ENCODE assay signal across 9 cellular contexts in the genomic region with DNA sequence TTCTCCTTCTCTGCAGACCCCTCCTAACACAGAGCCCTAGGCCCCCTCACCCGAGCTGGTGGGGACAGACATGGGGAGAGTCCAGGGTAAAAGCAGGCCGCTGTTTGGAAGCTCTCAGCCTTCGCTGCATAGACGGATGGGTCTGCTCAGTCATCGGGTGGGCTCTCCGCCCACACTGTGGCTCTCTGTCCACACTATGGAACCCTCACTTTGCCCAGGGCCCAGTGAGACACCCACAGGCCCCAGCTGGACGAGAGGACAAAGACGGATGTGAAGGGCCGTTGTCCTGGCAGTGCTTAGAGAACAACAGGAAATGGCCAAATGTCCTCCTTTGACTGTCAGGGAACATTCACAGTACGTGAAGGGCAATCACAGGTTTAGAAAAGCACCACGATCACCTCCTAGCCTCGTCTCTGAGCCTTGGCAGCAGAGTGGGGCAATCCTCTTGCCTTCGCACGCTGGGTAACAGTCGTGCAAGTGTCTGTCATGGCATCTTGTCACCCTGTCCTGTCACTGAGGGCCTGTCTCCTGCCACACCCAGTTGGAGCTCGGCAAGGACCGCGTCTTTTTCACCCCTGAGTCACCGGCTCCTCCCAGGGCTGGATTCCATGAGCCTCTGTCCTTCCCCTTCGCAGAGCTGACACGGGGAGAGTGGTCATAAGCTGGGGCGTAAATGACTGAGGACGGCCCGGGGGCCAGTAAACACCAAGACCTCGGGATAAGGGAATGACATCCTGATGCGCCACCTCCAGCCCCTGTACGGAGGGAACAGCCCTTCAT.
A peak's percentile ranks its signal among the peaks of the same experiment; 100 is the strongest.
DNase-seq lines count a peak whose midpoint lies in the region; ATAC-seq and TF ChIP-seq lines count a peak whose summit lies in the region.
"Had no signal": no experiment of that assay in that cellular context is flagged by ENCODE, and none has a peak within 500 bp of the region (broad histone marks: within the 10 kb centered on the region; RNA-seq: fewer than 3 reads in every experiment).

No MANE protein-coding gene starts in this region.

- DNase-seq in GM04504 (ENCODE audit: low read depth) (peak; percentile 52), NT2/D1 (ENCODE audit: low read depth, low spot score) (no peak), fibroblast of mammary gland (ENCODE audit: low read depth) (peak; percentile 45), NCI-H2029 (lab: John Stamatoyannopoulos, UW) (no peak)
- DNase-seq: erythroblast, OCI-M1 had no signal

- no peak for TF ChIP-seq CTCF in fibroblast of mammary gland (conservative IDR thresholded peaks at IDR 0.05; ENCODE audit: control insufficient read depth, insufficient read depth, low read depth, low read length)

- ATAC-seq in GM21423 (IDR thresholded peaks at IDR 0.05; ENCODE audit: unreplicated experiment) (no peak), GM21529 (IDR thresholded peaks at IDR 0.05; ENCODE audit: unreplicated experiment) (no peak)

- no peaks in the 10 kb centered on the region for H3K36me3 ChIP-seq in NT2/D1 (ENCODE audit: insufficient read depth, insufficient read length, low read length)
- no peaks in the 10 kb centered on the region for H3K36me3 ChIP-seq in skeletal muscle satellite cell (ENCODE audit: insufficient read depth, low read length)

- H3K9me3 ChIP-seq in NT2/D1 (ENCODE audit: insufficient read depth, low read length) (no peaks in the 10 kb centered on the region), skeletal muscle satellite cell (replicated peaks; ENCODE audit: low read length) (no peaks in the 10 kb centered on the region)

- H3K27me3 ChIP-seq in NT2/D1 (ENCODE audit: insufficient read depth, insufficient read length) = no peaks in the 10 kb centered on the region
- H3K27me3 ChIP-seq in skeletal muscle satellite cell (ENCODE audit: control insufficient read depth, insufficient read depth, low read length) = peaks cover 20% of the 10 kb centered on the region

- H3K9ac ChIP-seq in NT2/D1 (ENCODE audit: insufficient read length, low read depth) (peak overlapping the region; percentile 32), skeletal muscle satellite cell (ENCODE audit: low read depth, low read length) (no peak overlapping the region)

- H3K4me2 ChIP-seq in skeletal muscle satellite cell (ENCODE audit: low read length) = peak overlapping the region; percentile 5

- H3K4me3 ChIP-seq in NT2/D1 (ENCODE audit: insufficient read length, low read depth) = no peak overlapping the region
- H3K4me3 ChIP-seq in fibroblast of mammary gland (ENCODE audit: control insufficient read depth, low read depth, low read length) = no peak overlapping the region
- no peak overlapping the region for H3K4me3 ChIP-seq in skeletal muscle satellite cell (ENCODE audit: low read length)

- H3K4me1 ChIP-seq in NT2/D1 (ENCODE audit: insufficient read depth, insufficient read length) (peaks cover 11% of the 10 kb centered on the region), skeletal muscle satellite cell (ENCODE audit: control insufficient read depth, insufficient read depth, low read length) (peaks cover 24% of the 10 kb centered on the region)

Comparison
In these comparisons a context has a peak if more than half of its experiments do, and no peak if none do; other contexts are left out.
1. DNase-seq: peak in GM04504 (single experiment) and fibroblast of mammary gland (single experiment); none in NT2/D1 (single experiment) and NCI-H2029 (single experiment).